28 cellular contexts compared by ENCODE assay signal in the genomic region with DNA sequence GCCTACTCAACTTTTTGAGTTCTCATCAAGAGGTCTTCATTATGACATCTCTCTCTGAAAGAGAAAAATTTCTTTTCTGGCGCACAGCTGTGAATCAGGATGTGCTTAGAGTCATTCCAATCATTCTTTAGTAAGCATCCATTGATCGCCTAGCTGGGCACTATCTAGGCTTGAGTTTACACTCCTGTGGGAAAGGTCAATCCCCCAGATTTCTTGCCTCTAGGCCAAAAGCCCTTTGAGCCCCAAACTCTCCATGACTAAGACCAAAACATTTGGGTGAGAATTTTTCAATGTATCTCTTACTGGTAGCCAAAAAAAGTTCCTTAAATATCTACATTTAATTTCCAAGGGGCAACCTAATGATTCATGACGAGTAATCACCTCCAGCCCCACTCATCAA.
"Had no signal": no experiment of that assay in that cellular context is flagged by ENCODE, and none has a peak within 500 bp of the region (broad histone marks: within the 10 kb centered on the region; RNA-seq: fewer than 3 reads in every experiment).

No MANE protein-coding gene starts in this region.

- H3K4me3 Mint-ChIP-seq: activated B cell treated with CpG ODN at 0.5 μM for 24 hours; activated CD4-positive, alpha-beta T cell treated with anti-CD3 and anti-CD28 coated beads for 36 hours; activated naive CD4-positive, alpha-beta T cell treated with anti-CD3 and anti-CD28 coated beads for 36 hours; activated naive CD8-positive, alpha-beta T cell treated with anti-CD3 and anti-CD28 coated beads, Interleukin-2, amount 10 ng/mL, durations not matched to agents 7 days and 5 days; natural killer cell treated with Interleukin-12 subunit alpha and Interleukin-12 subunit beta and Interleukin-15 and Interleukin-18, amount 100 ng/mL, for 72 hours; stimulated activated naive CD8-positive, alpha-beta T cell treated with anti-CD3 and anti-CD28 coated beads, Interleukin-15, Interleukin-2, amounts not matched to agents 100 ng/mL and 50 ng/mL, for 24 hours; T-helper 1 cell treated with Interleukin-12 subunit alpha and Interleukin-12 subunit beta and Interleukin-4 antibody, amounts not matched to agents 30 μg/mL and 1 μg/mL, for 36 hours had no signal

- ATAC-seq: activated CD4-positive, alpha-beta T cell treated with anti-CD3 and anti-CD28 coated beads for 36 hours; left ventricle myocardium superior; natural killer cell treated with Interleukin-12 subunit alpha and Interleukin-12 subunit beta and Interleukin-15 and Interleukin-18, amount 100 ng/mL, for 72 hours; pancreas; psoas muscle; right cardiac atrium had no signal

- H3K27ac Mint-ChIP-seq: activated B cell treated with CpG ODN at 0.5 μM for 24 hours; activated CD4-positive, alpha-beta T cell treated with anti-CD3 and anti-CD28 coated beads for 36 hours; activated naive CD4-positive, alpha-beta T cell treated with anti-CD3 and anti-CD28 coated beads for 36 hours; activated naive CD8-positive, alpha-beta T cell treated with anti-CD3 and anti-CD28 coated beads, Interleukin-2, amount 10 ng/mL, durations not matched to agents 7 days and 5 days; natural killer cell treated with Interleukin-12 subunit alpha and Interleukin-12 subunit beta and Interleukin-15 and Interleukin-18, amount 100 ng/mL, for 72 hours; stimulated activated naive CD8-positive, alpha-beta T cell treated with anti-CD3 and anti-CD28 coated beads, Interleukin-15, Interleukin-2, amounts not matched to agents 100 ng/mL and 50 ng/mL, for 24 hours; T-helper 1 cell treated with Interleukin-12 subunit alpha and Interleukin-12 subunit beta and Interleukin-4 antibody, amounts not matched to agents 30 μg/mL and 1 μg/mL, for 36 hours had no signal

- H3K9me3 ChIP-seq: pancreas, thyroid gland had no signal

- H3K36me3 ChIP-seq: cardiac muscle cell, neutrophil, pancreas, thyroid gland had no signal

- H3K27me3 ChIP-seq: cardiac muscle cell, neutrophil, pancreas, thyroid gland had no signal

- H3K4me1 ChIP-seq: pancreas, psoas muscle, thyroid gland had no signal

- DNase-seq: activated B cell treated with CpG ODN at 0.5 μM for 24 hours; activated CD4-positive, alpha-beta T cell treated with anti-CD3 and anti-CD28 coated beads for 36 hours; activated CD4-positive, alpha-beta T cell treated with anti-CD3 and anti-CD28 coated beads, Interleukin-2, amount 50 U/mL, for 4 hours; activated effector memory CD4-positive, alpha-beta T cell treated with Interleukin-2 at 50 U/mL for 16 hours; activated naive CD4-positive, alpha-beta T cell treated with anti-CD3 and anti-CD28 coated beads for 36 hours; activated naive CD8-positive, alpha-beta T cell treated with anti-CD3 and anti-CD28 coated beads, Interleukin-2, amount 10 ng/mL, durations not matched to agents 7 days and 5 days; activated T-cell treated with anti-CD3 and anti-CD28 coated beads, Interleukin-2, amount 50 U/mL, for 48 hours; amniotic stem cell; dermis blood vessel endothelial cell; effector CD8-positive, alpha-beta T cell; erythroblast; hippocampal formation; left ventricle myocardium superior; mammary epithelial cell; midbrain; pancreas; psoas muscle; right cardiac atrium; stimulated activated CD4-positive, alpha-beta T cell treated with anti-CD3 and anti-CD28 coated beads, Interleukin-1b, Interleukin-23, amount 100 ng/mL, for 48 hours; substantia nigra; T1000; thyroid gland had no signal

- H3K27ac ChIP-seq: cardiac muscle cell, neutrophil, pancreas, psoas muscle, skin epidermis, thyroid gland had no signal

- H3K4me3 ChIP-seq: cardiac muscle cell, pancreas, psoas muscle, skin epidermis, thyroid gland had no signal

- H3K4me1 Mint-ChIP-seq: activated B cell treated with CpG ODN at 0.5 μM for 24 hours; activated CD4-positive, alpha-beta T cell treated with anti-CD3 and anti-CD28 coated beads for 36 hours; activated naive CD8-positive, alpha-beta T cell treated with anti-CD3 and anti-CD28 coated beads, Interleukin-2, amount 10 ng/mL, durations not matched to agents 7 days and 5 days had no signal
